ENCODE assay signal across 11 cellular contexts in the genomic region with DNA sequence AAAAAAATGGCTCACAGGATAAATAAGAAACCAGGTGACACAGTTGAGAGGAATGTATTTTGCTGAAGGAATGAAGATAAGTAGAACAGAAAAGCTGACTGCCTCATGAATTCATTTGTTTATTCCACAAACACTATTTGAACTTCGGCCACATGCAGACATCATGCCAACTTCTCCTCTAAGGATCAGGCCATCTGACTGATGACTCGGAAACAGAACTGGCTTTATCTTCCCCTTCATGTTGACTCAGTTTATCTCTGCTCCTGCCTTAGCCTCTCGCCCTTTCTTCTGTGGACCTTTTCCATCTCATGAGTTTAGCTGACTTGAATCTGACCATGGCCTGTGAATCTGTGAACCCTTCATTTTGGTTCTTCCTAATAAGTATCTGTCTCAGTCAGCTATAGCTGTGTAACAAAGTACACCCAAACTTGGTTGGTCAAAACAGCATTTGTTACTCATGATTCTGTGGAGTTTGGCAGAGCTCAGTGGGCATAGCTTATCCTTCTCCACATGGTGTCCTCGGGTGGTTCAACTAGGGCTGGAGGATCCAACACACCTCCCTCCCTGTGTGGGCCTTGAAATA. TPM values are rescaled to one million over a fixed set of nuclear protein-coding genes. Genes with fewer than 3 reads are reported as not detected.
A peak's percentile ranks its signal among the peaks of the same experiment; 100 is the strongest.
DNase-seq lines count a peak whose midpoint lies in the region; ATAC-seq, FAIRE-seq and TF ChIP-seq lines count a peak whose summit lies in the region.
"Had no signal": no experiment of that assay in that cellular context is flagged by ENCODE, and none has a peak within 500 bp of the region (broad histone marks: within the 10 kb centered on the region; RNA-seq: fewer than 3 reads in every experiment).

No MANE protein-coding gene starts in this region.

- H3K27ac ChIP-seq in ACC112 (ENCODE audit: low read depth, low read length), result peak overlapping the region; percentile 46
- H3K27ac ChIP-seq in GM23248, result peak overlapping the region; percentile 81
- H3K27ac ChIP-seq in astrocyte (ENCODE audit: low read depth, low read length), result peak overlapping the region; percentile 75
- H3K27ac ChIP-seq in HepG2 (ENCODE audit: extremely low read length, insufficient read depth, low read length), result peak overlapping the region; percentile 64

- peak overlapping the region; percentile 19; the same call in 1 of the 2 replicates for H3K4me3 ChIP-seq in ACC112 (ENCODE audit: low read depth, low read length)
- H3K4me3 ChIP-seq in GM23248, result no peak overlapping the region
- no peak overlapping the region for H3K4me3 ChIP-seq in astrocyte (ENCODE audit: insufficient read depth, low read depth, low read length)
- peak overlapping the region in 1 of 3 experiments; percentile 15; a peak in 1 of 6 replicates for H3K4me3 ChIP-seq in HepG2 (replicated peaks in 1 of 3; ENCODE audit: insufficient read depth in 1 of 3, low read depth in 2 of 3, low read length in 3 of 3)
- H3K4me3 ChIP-seq: upper lobe of right lung had no signal

- H3K79me2 ChIP-seq in ACC112 (ENCODE audit: control insufficient read depth, insufficient read depth, low read length, unreplicated experiment), result no peaks in the 10 kb centered on the region
- H3K79me2 ChIP-seq in GM23248 (ENCODE audit: insufficient read depth), result no peaks in the 10 kb centered on the region
- H3K79me2 ChIP-seq in astrocyte (ENCODE audit: insufficient read depth, low read length), result no peaks in the 10 kb centered on the region
- H3K79me2 ChIP-seq in HepG2 (ENCODE audit: insufficient read depth, low read length), result no peaks in the 10 kb centered on the region

- H3F3A ChIP-seq in GM23248 (ENCODE audit: insufficient read depth), result peaks cover 30% of the 10 kb centered on the region

- no peaks in the 10 kb centered on the region for H3K27me3 Mint-ChIP-seq in astrocyte (ENCODE audit: low read depth, unreplicated experiment)

- no peaks in the 10 kb centered on the region for H3K9me3 Mint-ChIP-seq in astrocyte (ENCODE audit: unreplicated experiment)

- intact Hi-C loops in HepG2 (cut with micrococcal nuclease; ENCODE audit: unreplicated experiment), result loop anchor here (1.0 to 2.0 kb wide), 2 partner anchors 10 to 30 kb away; no protein-coding TSS in a partner anchor

- H2AFZ ChIP-seq in ACC112 (ENCODE audit: low read length, unreplicated experiment), result peak overlapping the region; percentile 39
- H2AFZ ChIP-seq in GM23248, result peak overlapping the region; percentile 62
- no peak overlapping the region for H2AFZ ChIP-seq in astrocyte (ENCODE audit: low read depth, low read length)
- no peak overlapping the region for H2AFZ ChIP-seq in HepG2 (ENCODE audit: low read length)

- H3K4me1 Mint-ChIP-seq in astrocyte (ENCODE audit: low read depth, unreplicated experiment), result peaks cover 26% of the 10 kb centered on the region

- WGBS in GM23248 (ENCODE audit: low coverage in 1 of 2, low lambda C conversion rate in 2 of 2, missing lambda C conversion rate in 2 of 2), 2 experiments, result 52 to 57% methylated on average over 4 of the region's 4 CpGs
- WGBS in HepG2 (ENCODE audit: low lambda C conversion rate), result 8% methylated on average over 4 of the region's 4 CpGs

- no peak for TF ChIP-seq RAD21 in HepG2 (CRISPR knock-in tag; IDR thresholded peaks at IDR 0.05)

- TF ChIP-seq POLR2A in HepG2 (IDR thresholded peaks at IDR 0.05; ENCODE audit: insufficient read depth in 1 of 2, low read depth in 2 of 2, low read length in 2 of 2), result no peak

- TF ChIP-seq EP300 in HepG2 (IDR thresholded peaks at IDR 0.05; ENCODE audit: low read depth in 2 of 2, low read length in 2 of 2) (peak in 1 of 2 experiments; percentile 67; a peak in 2 of 4 replicates), HepG2 (CRISPR knock-in tag; IDR thresholded peaks at IDR 0.05; ENCODE audit: borderline replicate concordance) (peak; percentile 13; the same call in 1 of the 2 replicates)

- H3K27ac Mint-ChIP-seq in astrocyte (ENCODE audit: unreplicated experiment), result peak overlapping the region; percentile 87

- POLR2A ChIA-PET in HepG2 (lab: Yijun Ruan, JAX), result interaction anchor here (1.2 to 2.8 kb wide), 3 partner anchors 10 to 111 kb away, joined by 7 to 38 read pairs (median 35); partner anchors contain the start of gene WAPL

- DNase-seq in GM23248, result peak; percentile 72
- DNase-seq in astrocyte (ENCODE audit: low read depth), result peak; percentile 79
- peak; percentile 94 for DNase-seq in HepG2 (ENCODE audit: low spot score)
- no peak for DNase-seq in SW480 (ENCODE audit: low spot score)
- DNase-seq in NCI-H1694 treated with DMSO at 0.1 percent for 48 hours (lab: John Stamatoyannopoulos, UW), result no peak
- DNase-seq in stimulated activated CD8-positive, alpha-beta memory T cell treated with anti-CD3 and anti-CD28 coated beads, Interleukin-4, amount 100 ng/mL, for 48 hours, result no peak
- DNase-seq: right cardiac atrium, upper lobe of right lung had no signal

- FAIRE-seq in astrocyte (lab: Jason Lieb, UNC) (peak; percentile 43), HepG2 (lab: Jason Lieb, UNC) (peak; percentile 49)

- no peaks in the 10 kb centered on the region for H4K20me1 ChIP-seq in GM23248 (ENCODE audit: insufficient read depth)
- no peaks in the 10 kb centered on the region for H4K20me1 ChIP-seq in astrocyte (ENCODE audit: insufficient read depth, low read length)
- H4K20me1 ChIP-seq in HepG2 (ENCODE audit: insufficient read depth, low read length), result no peaks in the 10 kb centered on the region

- no peaks in the 10 kb centered on the region for H3K9me2 ChIP-seq in GM23248 (ENCODE audit: insufficient read depth)

- H3K27me3 ChIP-seq in ACC112 (ENCODE audit: insufficient read depth, low read length), result no peaks in the 10 kb centered on the region
- H3K27me3 ChIP-seq in GM23248 (replicated peaks; ENCODE audit: insufficient read depth), result no peaks in the 10 kb centered on the region
- H3K27me3 ChIP-seq in astrocyte (ENCODE audit: insufficient read depth, low read length), result no peaks in the 10 kb centered on the region
- no peaks in the 10 kb centered on the region for H3K27me3 ChIP-seq in HepG2 (ENCODE audit: control insufficient read depth in 1 of 2, insufficient read depth in 2 of 2, low read length in 2 of 2)
- H3K27me3 ChIP-seq: upper lobe of right lung had no signal

- peaks cover 3% of the 10 kb centered on the region for H3K36me3 Mint-ChIP-seq in astrocyte (ENCODE audit: low read depth, unreplicated experiment)

- H3K9me3 ChIP-seq in GM23248 (ENCODE audit: low read depth), result no peaks in the 10 kb centered on the region
- peaks cover 5% of the 10 kb centered on the region for H3K9me3 ChIP-seq in astrocyte (ENCODE audit: insufficient read depth, low read depth, low read length)
- no peaks in the 10 kb centered on the region for H3K9me3 ChIP-seq in HepG2 (ENCODE audit: low read length)
- H3K9me3 ChIP-seq: upper lobe of right lung had no signal

- H3K9ac ChIP-seq in GM23248, result peak overlapping the region; percentile 45
- peak overlapping the region; percentile 46 for H3K9ac ChIP-seq in astrocyte (ENCODE audit: low read length)
- peak overlapping the region; percentile 41; the same call in 1 of the 2 replicates for H3K9ac ChIP-seq in HepG2 (ENCODE audit: insufficient read depth, low read depth, low read length)

- no peaks in the 10 kb centered on the region for H3K36me3 ChIP-seq in ACC112 (ENCODE audit: insufficient read depth, low read length)
- H3K36me3 ChIP-seq in GM23248 (ENCODE audit: low read depth), result no peaks in the 10 kb centered on the region
- H3K36me3 ChIP-seq in astrocyte (ENCODE audit: insufficient read depth, low read length), result no peaks in the 10 kb centered on the region
- H3K36me3 ChIP-seq in HepG2 (replicated peaks in 1 of 2; ENCODE audit: control insufficient read depth in 1 of 2, insufficient read depth in 2 of 2, low read length in 2 of 2), result no peaks in the 10 kb centered on the region
- H3K36me3 ChIP-seq: upper lobe of right lung had no signal

- peak overlapping the region; percentile 42 for H3K4me2 ChIP-seq in GM23248 (ENCODE audit: unreplicated experiment)
- H3K4me2 ChIP-seq in astrocyte (ENCODE audit: low read length), result peak overlapping the region; percentile 56
- H3K4me2 ChIP-seq in HepG2 (ENCODE audit: low read depth, low read length), result peak overlapping the region; percentile 57

- H3K4me1 ChIP-seq in ACC112 (ENCODE audit: control insufficient read depth, insufficient read depth, low read length, unreplicated experiment) (peaks cover 4% of the 10 kb centered on the region), GM23248 (ENCODE audit: insufficient read depth) (peaks cover 29% of the 10 kb centered on the region), astrocyte (ENCODE audit: insufficient read depth, low read length) (peaks cover 22% of the 10 kb centered on the region), HepG2 (ENCODE audit: insufficient read depth, low read length) (peaks cover 37% of the 10 kb centered on the region)

- no TSS peak for BruUV-seq in HepG2 (replicated peaks; lab: Mats Ljungman, UMichigan)

- CTCF ChIA-PET in HepG2 (lab: Yijun Ruan, JAX; ENCODE audit: low intra/inter-chr PET ratio, low total read pairs), result no interaction called here

- TF ChIP-seq CTCF in astrocyte (IDR thresholded peaks at IDR 0.05; ENCODE audit: insufficient read depth, low read depth, low read length), result no peak
- no peak for TF ChIP-seq CTCF in HepG2 (CRISPR knock-in tag; IDR thresholded peaks at IDR 0.05)

- ATAC-seq in HepG2 (peak; percentile 80), HG02870 (IDR thresholded peaks at IDR 0.05; ENCODE audit: unreplicated experiment) (no peak)

- no peak overlapping the region for H3K4me3 Mint-ChIP-seq in astrocyte (ENCODE audit: unreplicated experiment)

- in situ Hi-C loops in GM23248 (cut with MboI) (no loop called here), HepG2 (cut with HindIII; ENCODE audit: extremely low pct_ligation_motif_present, low pct_unique_long_range_greater_than_20kb) (no loop called here)

RNA-seq across cellular contexts. Expression of gene GRID1, which starts 44.0 kb away (rescaled TPM):
- total RNA-seq in GM23248 (2014; rRNA removed; shearing (Covaris generic)), result not detected in 2 replicates
- polyA plus RNA-seq in GM23248 (2016; fragmentation: Nextera tagmentation; extraction: Ambion mirVana) (not detected in 2 replicates), HepG2 (2011; rRNA removed) (0.03 and 0.05 TPM in 2 replicates)
- total RNA-seq in astrocyte (0.48 and 0.75 TPM in 2 replicates), HepG2 (2016; rRNA removed; fragmentation: Illumina TruSeq; extraction: Trizol) (not detected in 2 replicates)
- not detected in 2 replicates for total RNA-seq in HepG2 (2016; cell fraction: cytosol; rRNA removed; fragmentation: Illumina TruSeq; extraction: Trizol; ENCODE audit: low read depth)
- total RNA-seq in HepG2 (2016; cell fraction: insoluble cytoplasmic fraction; rRNA removed; fragmentation: Illumina TruSeq; extraction: Trizol), result not detected in 2 replicates
- not detected in 2 replicates for total RNA-seq in HepG2 (2016; cell fraction: membrane; rRNA removed; fragmentation: Illumina TruSeq; extraction: Trizol)
- total RNA-seq in HepG2 (2016; cell fraction: nucleus; rRNA removed; fragmentation: Illumina TruSeq; extraction: Trizol), result not detected in 2 replicates
- 0.01 and 0.03 TPM in 2 replicates for polyA plus RNA-seq in HepG2 (2011; cell fraction: cytosol; rRNA removed)
- polyA plus RNA-seq in HepG2 (2011; cell fraction: nucleus; rRNA removed), result not detected in 2 replicates
- not detected in 2 replicates for polyA plus RNA-seq in HepG2 (2012)
- not detected in 2 replicates for polyA plus RNA-seq in HepG2 (2016; cell fraction: cytosol; fragmentation: Illumina TruSeq; extraction: Trizol; ENCODE audit: low read depth)
- polyA plus RNA-seq in HepG2 (2016; cell fraction: insoluble cytoplasmic fraction; fragmentation: Illumina TruSeq; extraction: Trizol; ENCODE audit: low read depth), result not detected in 2 replicates
- not detected in 2 replicates for polyA plus RNA-seq in HepG2 (2016; cell fraction: membrane; fragmentation: Illumina TruSeq; extraction: Trizol; ENCODE audit: low read depth)
- not detected in 2 replicates for polyA plus RNA-seq in HepG2 (2016; cell fraction: nucleus; fragmentation: Illumina TruSeq; extraction: Trizol; ENCODE audit: insufficient read depth, low read depth)
- 5.3 TPM in 1 of 2 replicates, not detected in the other for polyA minus RNA-seq in HepG2 (2011; rRNA and poly(A)+ RNA removed; ENCODE audit: low replicate concordance)
- not detected in 2 replicates for polyA minus RNA-seq in HepG2 (2011; cell fraction: cytosol; rRNA and poly(A)+ RNA removed)
- 0.25 TPM in 1 of 2 replicates, not detected in the other for polyA minus RNA-seq in HepG2 (2011; cell fraction: nucleus; rRNA and poly(A)+ RNA removed)
- total RNA-seq: activated CD8-positive, alpha-beta memory T cell treated with anti-CD3 and anti-CD28 coated beads for 36 hours had no signal

Comparison
In these comparisons a context has a peak if more than half of its experiments do, and no peak if none do; other contexts are left out.
1. H2AFZ ChIP-seq: peak in ACC112 (single experiment) and GM23248 (single experiment); none in astrocyte (single experiment) and HepG2 (single experiment).
2. DNase-seq: peak in GM23248 (single experiment), astrocyte (single experiment) and HepG2 (single experiment); none in SW480 (single experiment), NCI-H1694 treated with DMSO at 0.1 percent for 48 hours (single experiment) and stimulated activated CD8-positive, alpha-beta memory T cell treated with anti-CD3 and anti-CD28 coated beads, Interleukin-4, amount 100 ng/mL, for 48 hours (single experiment).
3. Peak in every context shown above with its lines, with median percentiles within 50 percentile points of each other: H3K27ac ChIP-seq, H3K4me2 ChIP-seq and H3K9ac ChIP-seq.